8 cellular contexts compared by ENCODE assay signal in the genomic region with DNA sequence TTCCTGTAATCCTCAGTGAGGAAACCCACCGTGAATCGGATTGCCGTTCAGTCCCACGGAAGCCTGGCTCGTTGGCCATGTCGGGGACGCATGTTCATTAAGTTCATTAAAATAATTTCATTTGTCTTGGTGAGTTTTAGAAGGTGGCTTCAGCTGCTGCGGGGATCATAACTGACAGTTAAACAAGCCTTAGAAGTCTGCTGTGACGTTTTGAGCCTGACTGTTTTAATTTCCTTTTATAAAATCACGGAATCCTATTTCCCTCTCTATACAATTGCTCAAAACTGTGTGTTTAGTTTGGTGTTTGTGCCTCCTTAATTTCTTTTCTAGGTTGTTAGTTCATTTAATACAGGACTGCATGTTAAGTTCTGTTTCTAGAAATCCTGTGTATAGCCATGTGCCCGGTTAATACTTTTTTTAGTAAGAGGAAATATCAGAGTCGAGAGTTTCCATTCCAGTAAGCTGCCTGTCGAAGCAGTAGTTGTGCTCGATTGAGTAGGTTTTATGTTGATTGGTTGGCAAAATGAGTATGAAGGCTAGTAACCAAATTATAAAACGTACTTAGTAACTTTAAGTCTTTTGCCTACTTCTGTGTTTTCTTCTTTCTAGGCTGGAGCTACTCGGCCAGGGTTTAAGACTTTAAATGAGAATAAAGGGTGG. TPM values are rescaled to one million over a fixed set of nuclear protein-coding genes. Genes with fewer than 3 reads are reported as not detected.
DNase-seq lines count a peak whose midpoint lies in the region; ATAC-seq, FAIRE-seq and TF ChIP-seq lines count a peak whose summit lies in the region.

No MANE protein-coding gene starts in this region.

- intact Hi-C loops in HepG2 (cut with micrococcal nuclease; ENCODE audit: unreplicated experiment): loop anchor here (10.0 kb wide), 1 partner anchor 136 kb away; no protein-coding TSS in a partner anchor

- CTCF ChIA-PET in HepG2 (lab: Yijun Ruan, JAX; ENCODE audit: low intra/inter-chr PET ratio, low total read pairs): no interaction called here

- peak overlapping the region; percentile 94 for H3K9ac ChIP-seq in HepG2 (ENCODE audit: insufficient read depth, low read depth, low read length)

- in situ Hi-C loops in brain microvascular endothelial cell (cut with HindIII; ENCODE audit: low pct_ligation_motif_present, low sequenced_read_pairs) (no loop called here), HepG2 (cut with HindIII; ENCODE audit: extremely low pct_ligation_motif_present, low pct_unique_long_range_greater_than_20kb) (no loop called here)

- TSS peak; percentile 72 for BruUV-seq in HepG2 (replicated peaks; lab: Mats Ljungman, UMichigan)

- 0 out of 2 replicates have a peak, but pooled peaks cover 3% of the 10 kb centered on the region for H4K20me1 ChIP-seq in HepG2 (ENCODE audit: insufficient read depth, low read length)

- TF ChIP-seq EP300 in HepG2 (IDR thresholded peaks at IDR 0.05; ENCODE audit: low read depth in 2 of 2, low read length in 2 of 2): no peak
- TF ChIP-seq EP300 in HepG2 (CRISPR knock-in tag; IDR thresholded peaks at IDR 0.05; ENCODE audit: borderline replicate concordance): no peak

- H3K4me3 ChIP-seq in MG63 (peak overlapping the region; percentile 68), brain microvascular endothelial cell (ENCODE audit: low read depth, low read length) (peak overlapping the region; percentile 93), HepG2 (replicated peaks in 1 of 3; ENCODE audit: insufficient read depth in 1 of 3, low read depth in 2 of 3, low read length in 3 of 3) (peak overlapping the region; percentile 79 to 100 (median 91)), thymus (ENCODE audit: low read length) (peak overlapping the region; percentile 77)

- no peak for TF ChIP-seq POLR2A in HepG2 (IDR thresholded peaks at IDR 0.05; ENCODE audit: insufficient read depth in 1 of 2, low read depth in 2 of 2, low read length in 2 of 2)

- WGBS in HepG2 (ENCODE audit: low lambda C conversion rate): under 1% methylated on average over 13 of the region's 16 CpGs
- WGBS in thymus: 2% methylated on average over 16 of the region's 16 CpGs

- H3K36me3 ChIP-seq in MG63 (peaks cover 13% of the 10 kb centered on the region), brain microvascular endothelial cell (replicated peaks) (no peaks in the 10 kb centered on the region), HepG2 (replicated peaks in 1 of 2; ENCODE audit: control insufficient read depth in 1 of 2, insufficient read depth in 2 of 2, low read length in 2 of 2) (peaks cover 1 to 8% of the 10 kb centered on the region in 2 experiments; a peak in 1 of 5 replicates), thymus (ENCODE audit: control insufficient read depth, insufficient read depth) (peaks cover 6% of the 10 kb centered on the region)

- FAIRE-seq in HepG2 (lab: Jason Lieb, UNC): no peak

- H3K27ac ChIP-seq in brain microvascular endothelial cell: peak overlapping the region; percentile 80
- H3K27ac ChIP-seq in HepG2 (ENCODE audit: extremely low read length, insufficient read depth, low read length): peak overlapping the region; percentile 86
- peak overlapping the region; percentile 95 for H3K27ac ChIP-seq in thymus (ENCODE audit: low read depth)

- no peak for ATAC-seq in HepG2
- no peak for ATAC-seq in GM18909 (IDR thresholded peaks at IDR 0.05; ENCODE audit: poor library complexity, unreplicated experiment)

- POLR2A ChIA-PET in HepG2 (lab: Yijun Ruan, JAX): interaction anchor here (1.2 kb wide), 1 partner anchor 201 kb away, joined by 3 read pairs; a partner anchor contains a TSS

- TF ChIP-seq CTCF in brain microvascular endothelial cell (IDR thresholded peaks at IDR 0.05; ENCODE audit: low read depth, low read length, missing control alignments) (no peak), HepG2 (CRISPR knock-in tag; IDR thresholded peaks at IDR 0.05) (no peak)

- DNase-seq in DMS79 treated with DMSO at 0.1 percent for 48 hours (lab: John Stamatoyannopoulos, UW): peak; percentile 1
- no peak for DNase-seq in DMS79 (lab: John Stamatoyannopoulos, UW)
- DNase-seq in MG63: no peak
- DNase-seq in brain microvascular endothelial cell: no peak
- DNase-seq in HepG2 (ENCODE audit: low spot score): no peak
- DNase-seq in stimulated activated CD4-positive, alpha-beta T cell treated with anti-CD3 and anti-CD28 coated beads, Interleukin-15, amount 100 ng/mL, for 24 hours: no peak

- no peak overlapping the region for H2AFZ ChIP-seq in HepG2 (ENCODE audit: low read length)

- H3K27me3 ChIP-seq in MG63 (no peaks in the 10 kb centered on the region), brain microvascular endothelial cell (replicated peaks) (no peaks in the 10 kb centered on the region), HepG2 (ENCODE audit: control insufficient read depth in 1 of 2, insufficient read depth in 2 of 2, low read length in 2 of 2) (no peaks in the 10 kb centered on the region; a peak in 2 of 5 replicates), thymus (ENCODE audit: control insufficient read depth, insufficient read depth) (no peaks in the 10 kb centered on the region)

- peak overlapping the region; percentile 80 for H3K4me2 ChIP-seq in HepG2 (ENCODE audit: low read depth, low read length)

- H3K4me1 ChIP-seq in HepG2 (ENCODE audit: insufficient read depth, low read length): peaks cover 41% of the 10 kb centered on the region
- peaks cover 10% of the 10 kb centered on the region for H3K4me1 ChIP-seq in thymus (ENCODE audit: control insufficient read depth, insufficient read depth, low read length)

- H3K9me3 ChIP-seq in MG63: no peaks in the 10 kb centered on the region
- H3K9me3 ChIP-seq in HepG2 (ENCODE audit: low read length): no peaks in the 10 kb centered on the region
- H3K9me3 ChIP-seq in thymus (ENCODE audit: control insufficient read depth): no peaks in the 10 kb centered on the region

- no peak for TF ChIP-seq RAD21 in HepG2 (CRISPR knock-in tag; IDR thresholded peaks at IDR 0.05)

- H3K79me2 ChIP-seq in HepG2 (ENCODE audit: insufficient read depth, low read length): peaks cover 40% of the 10 kb centered on the region

TF ChIP-seq in HepG2, 621 proteins besides CTCF, POLR2A, EP300 and RAD21 (continues in another document):
- TF ChIP-seq SNAI1 (CRISPR knock-in tag; IDR thresholded peaks at IDR 0.05; ENCODE audit: borderline replicate concordance): 0 out of 2 replicates have a peak, but pooled peaks have one; percentile 36
- 0 out of 2 replicates have a peak, but pooled peaks have one; percentile 36 for TF ChIP-seq KDM5A (IDR thresholded peaks at IDR 0.05; ENCODE audit: borderline replicate concordance, low read length)

RNA-seq across cellular contexts. Expression of a gene that starts 0.7 kb away (rescaled TPM):
- 105 and 133 TPM in 2 replicates for total RNA-seq in MG63 (2014; rRNA removed; shearing (Covaris generic); ENCODE audit: low replicate concordance)
- 56.2 and 57.9 TPM in 2 replicates for total RNA-seq in HepG2 (2016; rRNA removed; fragmentation: Illumina TruSeq; extraction: Trizol)
- 16.9 and 19.3 TPM in 2 replicates for total RNA-seq in HepG2 (2016; cell fraction: cytosol; rRNA removed; fragmentation: Illumina TruSeq; extraction: Trizol; ENCODE audit: low read depth)
- 53.7 and 60.6 TPM in 2 replicates for total RNA-seq in HepG2 (2016; cell fraction: insoluble cytoplasmic fraction; rRNA removed; fragmentation: Illumina TruSeq; extraction: Trizol)
- total RNA-seq in HepG2 (2016; cell fraction: membrane; rRNA removed; fragmentation: Illumina TruSeq; extraction: Trizol): 53.0 and 67.7 TPM in 2 replicates
- total RNA-seq in HepG2 (2016; cell fraction: nucleus; rRNA removed; fragmentation: Illumina TruSeq; extraction: Trizol): 35.8 and 40.9 TPM in 2 replicates
- 25.9 and 29.0 TPM in 2 replicates for polyA plus RNA-seq in HepG2 (2011; rRNA removed)
- 19.4 and 31.7 TPM in 2 replicates for polyA plus RNA-seq in HepG2 (2011; cell fraction: cytosol; rRNA removed)
- 12.0 and 15.0 TPM in 2 replicates for polyA plus RNA-seq in HepG2 (2011; cell fraction: nucleus; rRNA removed)
- 31.0 and 35.1 TPM in 2 replicates for polyA plus RNA-seq in HepG2 (2012)
- 17.3 and 25.8 TPM in 2 replicates for polyA plus RNA-seq in HepG2 (2016; cell fraction: cytosol; fragmentation: Illumina TruSeq; extraction: Trizol; ENCODE audit: low read depth)
- 56.7 and 62.3 TPM in 2 replicates for polyA plus RNA-seq in HepG2 (2016; cell fraction: insoluble cytoplasmic fraction; fragmentation: Illumina TruSeq; extraction: Trizol; ENCODE audit: low read depth)
- 43.6 and 55.5 TPM in 2 replicates for polyA plus RNA-seq in HepG2 (2016; cell fraction: membrane; fragmentation: Illumina TruSeq; extraction: Trizol; ENCODE audit: low read depth)
- polyA plus RNA-seq in HepG2 (2016; cell fraction: nucleus; fragmentation: Illumina TruSeq; extraction: Trizol; ENCODE audit: insufficient read depth, low read depth): 53.5 and 56.8 TPM in 2 replicates
- polyA minus RNA-seq in HepG2 (2011; rRNA and poly(A)+ RNA removed; ENCODE audit: low replicate concordance): 32.3 and 59.0 TPM in 2 replicates
- polyA minus RNA-seq in HepG2 (2011; cell fraction: cytosol; rRNA and poly(A)+ RNA removed): 24.4 and 31.8 TPM in 2 replicates
- 29.0 and 33.6 TPM in 2 replicates for polyA minus RNA-seq in HepG2 (2011; cell fraction: nucleus; rRNA and poly(A)+ RNA removed)
- polyA plus RNA-seq in thymus: 22.0 TPM

RNA-seq across cellular contexts. Expression of a gene that starts 52.7 kb away (rescaled TPM):
- 3.9 and 6.9 TPM in 2 replicates for total RNA-seq in MG63 (2014; rRNA removed; shearing (Covaris generic); ENCODE audit: low replicate concordance)
- 13.2 and 14.8 TPM in 2 replicates for total RNA-seq in HepG2 (2016; rRNA removed; fragmentation: Illumina TruSeq; extraction: Trizol)
- 6.1 and 6.3 TPM in 2 replicates for total RNA-seq in HepG2 (2016; cell fraction: cytosol; rRNA removed; fragmentation: Illumina TruSeq; extraction: Trizol; ENCODE audit: low read depth)
- total RNA-seq in HepG2 (2016; cell fraction: insoluble cytoplasmic fraction; rRNA removed; fragmentation: Illumina TruSeq; extraction: Trizol): 12.8 and 13.6 TPM in 2 replicates
- total RNA-seq in HepG2 (2016; cell fraction: membrane; rRNA removed; fragmentation: Illumina TruSeq; extraction: Trizol): 12.4 and 12.9 TPM in 2 replicates
- total RNA-seq in HepG2 (2016; cell fraction: nucleus; rRNA removed; fragmentation: Illumina TruSeq; extraction: Trizol): 18.9 and 19.6 TPM in 2 replicates
- 16.8 and 19.6 TPM in 2 replicates for polyA plus RNA-seq in HepG2 (2011; rRNA removed)
- 13.8 and 15.9 TPM in 2 replicates for polyA plus RNA-seq in HepG2 (2011; cell fraction: cytosol; rRNA removed)
- polyA plus RNA-seq in HepG2 (2011; cell fraction: nucleus; rRNA removed): 22.9 and 26.6 TPM in 2 replicates
- 15.7 and 17.2 TPM in 2 replicates for polyA plus RNA-seq in HepG2 (2012)
- 4.9 and 5.5 TPM in 2 replicates for polyA plus RNA-seq in HepG2 (2016; cell fraction: cytosol; fragmentation: Illumina TruSeq; extraction: Trizol; ENCODE audit: low read depth)
- polyA plus RNA-seq in HepG2 (2016; cell fraction: insoluble cytoplasmic fraction; fragmentation: Illumina TruSeq; extraction: Trizol; ENCODE audit: low read depth): 8.6 and 9.4 TPM in 2 replicates
- 7.3 and 7.7 TPM in 2 replicates for polyA plus RNA-seq in HepG2 (2016; cell fraction: membrane; fragmentation: Illumina TruSeq; extraction: Trizol; ENCODE audit: low read depth)
- polyA plus RNA-seq in HepG2 (2016; cell fraction: nucleus; fragmentation: Illumina TruSeq; extraction: Trizol; ENCODE audit: insufficient read depth, low read depth): 20.9 and 22.7 TPM in 2 replicates
- 96.0 and 153 TPM in 2 replicates for polyA minus RNA-seq in HepG2 (2011; rRNA and poly(A)+ RNA removed; ENCODE audit: low replicate concordance)
- polyA minus RNA-seq in HepG2 (2011; cell fraction: cytosol; rRNA and poly(A)+ RNA removed): 25.6 and 27.9 TPM in 2 replicates
- 19.3 and 24.1 TPM in 2 replicates for polyA minus RNA-seq in HepG2 (2011; cell fraction: nucleus; rRNA and poly(A)+ RNA removed)
- 5.7 TPM for polyA plus RNA-seq in thymus
